Comparison of ENCODE assay signal across 20 cellular contexts in the genomic region with DNA sequence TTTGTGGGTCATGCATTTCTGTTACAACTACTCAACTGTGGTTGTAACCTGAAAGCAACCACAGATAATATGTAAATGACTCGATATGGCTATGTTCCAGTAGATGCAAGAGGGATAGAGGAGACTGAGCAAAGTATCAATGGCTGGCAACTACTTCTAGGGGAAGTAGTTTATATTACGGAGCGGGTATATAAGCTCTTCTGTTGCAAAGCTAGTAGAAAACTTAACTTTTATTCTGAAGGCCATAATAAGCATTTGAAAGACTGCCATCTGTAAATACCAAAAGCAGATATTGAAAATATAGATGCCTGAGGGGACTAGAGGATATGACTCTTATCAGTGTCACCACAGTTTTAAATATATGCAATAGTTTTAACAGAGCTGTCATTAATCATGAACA.
DNase-seq lines count a peak whose midpoint lies in the region; ATAC-seq, FAIRE-seq and TF ChIP-seq lines count a peak whose summit lies in the region.
"Had no signal": no experiment of that assay in that cellular context is flagged by ENCODE, and none has a peak within 500 bp of the region (broad histone marks: within the 10 kb centered on the region; RNA-seq: fewer than 3 reads in every experiment).

No MANE protein-coding gene starts in this region.

- H3K36me3 ChIP-seq in IMR-90 (ENCODE audit: control insufficient read depth, insufficient read depth, low read length) (no peaks in the 10 kb centered on the region), GM12878 (ENCODE audit: control insufficient read depth in 2 of 2, insufficient read depth in 2 of 2, low read length in 1 of 2) (no peaks in the 10 kb centered on the region), left ventricle myocardium inferior (no peaks in the 10 kb centered on the region)
- H3K36me3 ChIP-seq: HAP-1 had no signal

- CTCF ChIA-PET in IMR-90 (lab: Yijun Ruan, JAX) = interaction anchor here (0.6 kb wide), 1 partner anchor 245 kb away, joined by 3 read pairs; no protein-coding TSS in a partner anchor
- CTCF ChIA-PET in GM12878 (lab: Yijun Ruan, JAX) = no interaction called here

- in situ Hi-C loops in IMR-90 (cut with MboI; ENCODE audit: low sequenced_read_pairs) (no loop called here), GM12878 (cut with MboI) (no loop called here)

- no peak overlapping the region for H3K23ac ChIP-seq in IMR-90 (ENCODE audit: low read depth, low read length)

- TF ChIP-seq POLR2A in IMR-90 (IDR thresholded peaks at IDR 0.05; ENCODE audit: low read depth, low read length) = no peak
- TF ChIP-seq POLR2A in GM12878 (IDR thresholded peaks at IDR 0.05; ENCODE audit: low read depth, low read length) = no peak

- BruUV-seq in IMR-90 (replicated peaks; lab: Mats Ljungman, UMichigan) = no TSS peak
- BruUV-seq in GM12878 (replicated peaks; lab: Mats Ljungman, UMichigan) = no TSS peak

- DNase-seq in COLO829 (ENCODE audit: low spot score) (peak; percentile 55), IMR-90 (peak; percentile 6), RPMI7951 (ENCODE audit: low read depth) (peak; percentile 5), GM12878 (ENCODE audit: low read depth, low spot score) (no peak), left cardiac atrium (no peak), NCI-H1694 treated with DMSO at 0.1 percent for 48 hours (lab: John Stamatoyannopoulos, UW) (no peak), left ventricle myocardium inferior (no peak)
- no peak for DNase-seq in stimulated activated CD4-positive, alpha-beta T cell treated with anti-CD3 and anti-CD28 coated beads, Interleukin-4, amount 100 ng/mL, for 1 hour
- DNase-seq: AML-193; Calu3; CD4-positive, alpha-beta memory T cell; DMS79 treated with DMSO at 0.1 percent for 48 hours; GF-D8; GM23248 had no signal

- H4K8ac ChIP-seq in IMR-90 (ENCODE audit: low read depth in 2 of 2, low read length in 2 of 2) = no peak overlapping the region

- H4K20me1 ChIP-seq in IMR-90 (ENCODE audit: insufficient read depth, low read length) (no peaks in the 10 kb centered on the region), GM12878 (ENCODE audit: control insufficient read depth, insufficient read depth) (no peaks in the 10 kb centered on the region)

- H3K9ac ChIP-seq in IMR-90 (ENCODE audit: low read depth, low read length) (no peak overlapping the region), GM12878 (ENCODE audit: control insufficient read depth, insufficient read depth, low read length) (no peak overlapping the region)
- H3K9ac ChIP-seq: GM23248 had no signal

- TF ChIP-seq CTCF in IMR-90 (conservative IDR thresholded peaks at IDR 0.05; ENCODE audit: low read depth, low read length) (no peak), GM12878 (IDR thresholded peaks at IDR 0.05 in 2 of 3, conservative IDR thresholded peaks at IDR 0.05 in 1 of 3; ENCODE audit: control insufficient read depth in 2 of 3, extremely low read depth in 1 of 3, insufficient read depth in 1 of 3, low read depth in 3 of 3, low read length in 3 of 3) (no peak), left ventricle myocardium inferior (IDR thresholded peaks at IDR 0.05; ENCODE audit: borderline replicate concordance) (no peak)

- no peak overlapping the region for H3K14ac ChIP-seq in IMR-90 (replicated peaks; ENCODE audit: low read depth, low read length)

- FAIRE-seq in GM12878 (lab: Jason Lieb, UNC) = no peak
- FAIRE-seq: A549, GM19239, HTR-8/SVneo had no signal

- dilution Hi-C loops in IMR-90 (cut with HindIII; ENCODE audit: low sequenced_read_pairs, unreplicated experiment) = no loop called here

- H3K4me1 ChIP-seq in IMR-90 (ENCODE audit: control insufficient read depth, insufficient read depth, low read length) (peaks cover 6% of the 10 kb centered on the region), GM12878 (ENCODE audit: control insufficient read depth, insufficient read depth, low read length) (no peaks in the 10 kb centered on the region), left ventricle myocardium inferior (no peaks in the 10 kb centered on the region)
- H3K4me1 ChIP-seq: A549, HAP-1 had no signal

- H3K9me3 ChIP-seq in IMR-90 (ENCODE audit: control insufficient read depth, insufficient read depth, low read length) = no peaks in the 10 kb centered on the region
- no peaks in the 10 kb centered on the region; the same call in 2 of the 3 replicates for H3K9me3 ChIP-seq in GM12878 (replicated peaks; ENCODE audit: control insufficient read depth, insufficient read depth, low read length)
- peaks cover 6% of the 10 kb centered on the region for H3K9me3 ChIP-seq in left ventricle myocardium inferior (replicated peaks)
- H3K9me3 ChIP-seq: A549, HAP-1 had no signal

- no peak overlapping the region for H2AK9ac ChIP-seq in IMR-90 (replicated peaks; ENCODE audit: low read depth, low read length, poor library complexity)

- H2AK5ac ChIP-seq in IMR-90 (ENCODE audit: low read depth, low read length) = no peak overlapping the region

- no peaks in the 10 kb centered on the region for H3K79me2 ChIP-seq in GM12878 (ENCODE audit: control insufficient read depth, insufficient read depth, low read length)

- ATAC-seq in IMR-90 (ENCODE audit: low read depth) (no peak), GM12878 (no peak), left cardiac atrium (no peak)
- ATAC-seq: A549 had no signal

- H3K27me3 ChIP-seq in IMR-90 (ENCODE audit: control insufficient read depth, insufficient read depth, low read length) (no peaks in the 10 kb centered on the region), GM12878 (replicated peaks in 1 of 2; ENCODE audit: control insufficient read depth in 2 of 2, insufficient read depth in 2 of 2, low read length in 1 of 2) (peaks cover 0 to 2% of the 10 kb centered on the region in 2 experiments; a peak in 1 of 4 replicates), left ventricle myocardium inferior (ENCODE audit: low read depth) (no peaks in the 10 kb centered on the region)

- H2BK120ac ChIP-seq in IMR-90 (ENCODE audit: low read depth, low read length) = peak overlapping the region; percentile 43; the same call in 1 of the 2 replicates

- no peak overlapping the region for H3K4ac ChIP-seq in IMR-90 (ENCODE audit: low read depth, low read length)

- no peak overlapping the region for H3K18ac ChIP-seq in IMR-90 (ENCODE audit: low read depth, low read length)

- H3K4me2 ChIP-seq in IMR-90 (ENCODE audit: low read depth, low read length) = no peak overlapping the region
- H3K4me2 ChIP-seq in GM12878 (ENCODE audit: control insufficient read depth, insufficient read depth) = no peak overlapping the region
- H3K4me2 ChIP-seq: A549 had no signal

- no peak overlapping the region for H4K91ac ChIP-seq in IMR-90 (ENCODE audit: insufficient read depth, low read depth, low read length)

- H2BK20ac ChIP-seq in IMR-90 (ENCODE audit: low read depth, low read length) = no peak overlapping the region

- TF ChIP-seq RAD21 in IMR-90 (IDR thresholded peaks at IDR 0.05; ENCODE audit: low read length) (no peak), GM12878 (IDR thresholded peaks at IDR 0.05; ENCODE audit: insufficient read depth, low read depth, low read length) (no peak)

- no peak overlapping the region for H2BK5ac ChIP-seq in IMR-90 (ENCODE audit: low read depth, low read length, poor library complexity, severe bottlenecking)

- no peak for TF ChIP-seq EP300 in GM12878 (IDR thresholded peaks at IDR 0.05; ENCODE audit: borderline replicate concordance in 1 of 2, control insufficient read depth in 1 of 2, low read depth in 2 of 2, low read length in 2 of 2)

- no peak overlapping the region for H3K4me3 ChIP-seq in IMR-90 (ENCODE audit: insufficient read depth, low read depth, low read length)
- no peak overlapping the region for H3K4me3 ChIP-seq in GM12878
- no peak overlapping the region for H3K4me3 ChIP-seq in left ventricle myocardium inferior
- H3K4me3 ChIP-seq: A549, GM23248, HAP-1 had no signal

- no peak overlapping the region for H2AFZ ChIP-seq in IMR-90 (replicated peaks; ENCODE audit: low read length, poor library complexity)
- H2AFZ ChIP-seq in GM12878 (ENCODE audit: control insufficient read depth, low read depth, low read length) = no peak overlapping the region
- H2AFZ ChIP-seq: GM23248 had no signal

- RAD21 ChIA-PET in GM12878 (lab: Charles Lee; ENCODE audit: unreplicated experiment) = no interaction called here

- no peaks in the 10 kb centered on the region for H3K9me1 ChIP-seq in IMR-90 (ENCODE audit: insufficient read depth, low read length)

- SMC1A ChIA-PET in GM12878 (lab: Charles Lee; ENCODE audit: uncharacterized antibody, unreplicated experiment) = interaction anchor here (1.1 to 1.3 kb wide), 3 partner anchors 39 to 42 kb away, joined by 3 read pairs; no protein-coding TSS in a partner anchor

- no peak overlapping the region for H2BK15ac ChIP-seq in IMR-90 (ENCODE audit: low read depth, low read length)

- H3K56ac ChIP-seq in IMR-90 (ENCODE audit: extremely low read depth, insufficient read depth, low read length) = no peak overlapping the region

- no peak overlapping the region for H3K27ac ChIP-seq in IMR-90 (ENCODE audit: insufficient read depth, low read length)
- H3K27ac ChIP-seq in GM12878 (ENCODE audit: control insufficient read depth, insufficient read depth) = no peak overlapping the region
- H3K27ac ChIP-seq in left ventricle myocardium inferior (replicated peaks) = no peak overlapping the region
- H3K27ac ChIP-seq: 22Rv1, A549, GM23248, HL-60 had no signal

- WGBS in IMR-90 (ENCODE audit: extremely low coverage in 2 of 2, insufficient read length in 1 of 2), 2 experiments = no CpG with 5 or more reads among the region's 3 CpGs
- 43% methylated on average over 3 of the region's 3 CpGs for WGBS in GM12878 (ENCODE audit: insufficient coverage, insufficient replicate concordance, low lambda C conversion rate, missing lambda C conversion rate)

- H4K5ac ChIP-seq in IMR-90 (ENCODE audit: low read depth, low read length) = no peak overlapping the region

- intact Hi-C loops in IMR-90 (cut with micrococcal nuclease) = no loop called here
- intact Hi-C loops in GM12878 (cut with micrococcal nuclease; ENCODE audit: unreplicated experiment) = no loop called here
- intact Hi-C loops in left cardiac atrium (cut with DNase I) = no loop called here
- intact Hi-C loops in left ventricle myocardium inferior (cut with micrococcal nuclease) = no loop called here

- no peaks in the 10 kb centered on the region for H3K79me1 ChIP-seq in IMR-90 (ENCODE audit: low read depth in 1 of 2, low read length in 2 of 2)

- POLR2A ChIA-PET in IMR-90 (lab: Charles Lee; ENCODE audit: unreplicated experiment) = no interaction called here
- POLR2A ChIA-PET in GM12878 (lab: Charles Lee) = no interaction called here

TF ChIP-seq in IMR-90, 13 proteins besides CTCF, POLR2A, EP300 and RAD21:
- TF ChIP-seq CEBPB (IDR thresholded peaks at IDR 0.05; ENCODE audit: low read depth, low read length) = no peak

TF ChIP-seq in GM12878, 131 proteins besides CTCF, POLR2A, EP300 and RAD21:
- TF ChIP-seq RUNX3 (IDR thresholded peaks at IDR 0.05; ENCODE audit: low read length) (peak; percentile 21; the same call in 1 of the 2 replicates), ETV6 (conservative IDR thresholded peaks at IDR 0.05 in 1 of 2, IDR thresholded peaks at IDR 0.05 in 1 of 2; ENCODE audit: borderline replicate concordance in 1 of 2, low read depth in 1 of 2) (no peak), ZNF217 (IDR thresholded peaks at IDR 0.05) (no peak)

Comparison
In these comparisons a context has a peak if more than half of its experiments do, and no peak if none do; other contexts are left out.
1. DNase-seq: peak in COLO829 (single experiment), IMR-90 (single experiment) and RPMI7951 (single experiment); none in GM12878 (single experiment), left cardiac atrium (single experiment), stimulated activated CD4-positive, alpha-beta T cell treated with anti-CD3 and anti-CD28 coated beads, Interleukin-4, amount 100 ng/mL, for 1 hour (single experiment), NCI-H1694 treated with DMSO at 0.1 percent for 48 hours (single experiment) and left ventricle myocardium inferior (single experiment).